In the genomic region with DNA sequence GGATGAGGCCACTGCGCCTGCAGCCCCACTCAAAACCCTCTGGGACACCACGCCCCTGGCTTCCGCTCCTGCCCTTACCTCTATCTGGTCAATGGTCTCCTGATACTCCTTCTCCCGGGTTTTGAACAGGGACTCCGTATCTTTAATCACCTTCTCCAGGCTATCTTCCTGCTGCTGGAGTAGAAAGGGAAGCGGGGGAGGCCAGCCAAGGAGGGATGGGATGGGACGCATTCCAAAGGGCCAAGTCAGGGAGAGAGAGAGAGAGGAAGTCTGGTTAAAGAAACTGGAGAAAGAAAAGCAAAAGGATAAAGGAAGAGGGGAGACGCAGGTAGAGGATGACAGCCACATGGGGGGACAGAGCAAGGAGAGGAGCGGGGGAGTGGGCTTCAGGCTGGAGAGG, we compare ENCODE assay signal across 9 cellular contexts. TPM values are rescaled to one million over a fixed set of nuclear protein-coding genes. Genes with fewer than 3 reads are reported as not detected.
DNase-seq lines count a peak whose midpoint lies in the region; ATAC-seq and TF ChIP-seq lines count a peak whose summit lies in the region.
"Had no signal": no experiment of that assay in that cellular context is flagged by ENCODE, and none has a peak within 500 bp of the region (broad histone marks: within the 10 kb centered on the region; RNA-seq: fewer than 3 reads in every experiment).

No MANE protein-coding gene starts in this region.

- peaks cover 29% of the 10 kb centered on the region for H3K36me3 Mint-ChIP-seq in MCF 10A (ENCODE audit: insufficient read depth, unreplicated experiment)

- no peaks in the 10 kb centered on the region for H3K9me3 Mint-ChIP-seq in MCF 10A (ENCODE audit: unreplicated experiment)

- WGBS in mesodermal cell (ENCODE audit: insufficient coverage in 2 of 2), 2 experiments, result 74 to 81% methylated on average over 4 to 6 of the region's 9 CpGs

- DNase-seq in MCF 10A (ENCODE audit: unreplicated experiment) (peak; percentile 67), breast epithelium (ENCODE audit: low spot score in 2 of 2) (no peak), vagina (ENCODE audit: extremely low spot score in 2 of 2) (no peak), A673 (ENCODE audit: low spot score) (no peak)

- TF ChIP-seq POLR2A in breast epithelium (IDR thresholded peaks at IDR 0.05), result no peak
- no peak for TF ChIP-seq POLR2A in vagina (IDR thresholded peaks at IDR 0.05)

- ATAC-seq in HG02763 (IDR thresholded peaks at IDR 0.05; ENCODE audit: unreplicated experiment), result no peak
- no peak for ATAC-seq in GM18511 (IDR thresholded peaks at IDR 0.05; ENCODE audit: unreplicated experiment)
- ATAC-seq: mucosa of descending colon had no signal

- H3K27ac Mint-ChIP-seq in MCF 10A (ENCODE audit: low read depth, unreplicated experiment), result no peak overlapping the region

- H3K4me3 Mint-ChIP-seq in MCF 10A (ENCODE audit: unreplicated experiment), result no peak overlapping the region

- H3K9me3 ChIP-seq in breast epithelium (no peaks in the 10 kb centered on the region), mesodermal cell (ENCODE audit: control insufficient read depth, low read length) (no peaks in the 10 kb centered on the region), vagina (no peaks in the 10 kb centered on the region), A673 (ENCODE audit: low read depth, low read length, poor library complexity, severe bottlenecking) (no peaks in the 10 kb centered on the region)
- H3K9me3 ChIP-seq: mucosa of descending colon had no signal

- BruUV-seq in MCF 10A (replicated peaks; lab: Mats Ljungman, UMichigan) (no TSS peak), A673 (replicated peaks; lab: Mats Ljungman, UMichigan) (no TSS peak)

- POLR2A ChIA-PET in MCF 10A (lab: Yijun Ruan, JAX) (interaction anchor here (0.7 to 1.1 kb wide), 3 partner anchors 12 to 78 kb away, joined by 3 to 5 read pairs (median 4); partner anchors contain the start of genes GAPDH and VAMP1), A673 (lab: Charles Lee; ENCODE audit: low non-redundant PET) (no interaction called here)

- CTCF ChIA-PET in MCF 10A (lab: Yijun Ruan, JAX) (interaction anchor here (2.0 kb wide), 1 partner anchor 15 kb away, joined by 13 read pairs; no protein-coding TSS in a partner anchor), A673 (lab: Charles Lee) (no interaction called here)

- intact Hi-C loops in MCF 10A (cut with micrococcal nuclease), result no loop called here
- intact Hi-C loops in breast epithelium (cut with DNase I; ENCODE audit: low total_unique reads), result no loop called here
- intact Hi-C loops in vagina (cut with DNase I), result no loop called here
- intact Hi-C loops in A673 (cut with micrococcal nuclease; ENCODE audit: unreplicated experiment), result no loop called here

- peaks cover 29% of the 10 kb centered on the region for H3K4me1 Mint-ChIP-seq in MCF 10A (ENCODE audit: insufficient read depth, unreplicated experiment)

- H3K4me1 ChIP-seq in breast epithelium, result peaks cover 14 to 22% of the 10 kb centered on the region in 2 donors
- peaks cover 48% of the 10 kb centered on the region for H3K4me1 ChIP-seq in mesodermal cell (ENCODE audit: control insufficient read depth, insufficient read depth, low read length, poor library complexity, severe bottlenecking)
- peaks cover 51% of the 10 kb centered on the region for H3K4me1 ChIP-seq in vagina
- peaks cover 16% of the 10 kb centered on the region for H3K4me1 ChIP-seq in A673 (ENCODE audit: insufficient read depth, low read length, poor library complexity, severe bottlenecking)

- H3K27me3 ChIP-seq in breast epithelium (no peaks in the 10 kb centered on the region), vagina (no peaks in the 10 kb centered on the region), A673 (replicated peaks; ENCODE audit: insufficient read depth, low read depth, low read length, poor library complexity) (no peaks in the 10 kb centered on the region)

- H3K36me3 ChIP-seq in breast epithelium (no peaks in the 10 kb centered on the region), mesodermal cell (ENCODE audit: control insufficient read depth, insufficient read depth, low read length) (peaks cover 76% of the 10 kb centered on the region), vagina (peaks cover 0 to 18% of the 10 kb centered on the region in 2 donors), A673 (ENCODE audit: insufficient read depth, low read length, poor library complexity, severe bottlenecking) (peaks cover 17% of the 10 kb centered on the region)

- H3K27me3 Mint-ChIP-seq in MCF 10A (ENCODE audit: insufficient read depth, unreplicated experiment), result no peaks in the 10 kb centered on the region

- no peak for TF ChIP-seq CTCF in MCF 10A (IDR thresholded peaks at IDR 0.05; ENCODE audit: unreplicated experiment)
- no peak for TF ChIP-seq CTCF in breast epithelium (IDR thresholded peaks at IDR 0.05)
- no peak for TF ChIP-seq CTCF in vagina (IDR thresholded peaks at IDR 0.05)
- no peak for TF ChIP-seq CTCF in A673 (conservative IDR thresholded peaks at IDR 0.05; ENCODE audit: low read depth, low read length)

- H3K27ac ChIP-seq in breast epithelium, result peak overlapping the region in 1 of 2 donors; percentile 57
- peak overlapping the region; percentile 89 for H3K27ac ChIP-seq in cingulate gyrus (ENCODE audit: low read depth, low read length)
- peak overlapping the region; percentile 65 for H3K27ac ChIP-seq in mesodermal cell (ENCODE audit: low read depth, low read length, severe bottlenecking)
- peak overlapping the region; percentile 86 for H3K27ac ChIP-seq in vagina
- H3K27ac ChIP-seq in A673 (ENCODE audit: low read depth, low read length, poor library complexity, severe bottlenecking), result no peak overlapping the region

- H3K4me3 ChIP-seq in breast epithelium (no peak overlapping the region), mesodermal cell (ENCODE audit: extremely low read depth, insufficient read depth, low read length, poor library complexity, severe bottlenecking) (no peak overlapping the region), vagina (peak overlapping the region in 1 of 2 donors; percentile 16), A673 (ENCODE audit: low read depth, low read length, poor library complexity, severe bottlenecking) (no peak overlapping the region)
- H3K4me3 ChIP-seq: mucosa of descending colon had no signal

RNA-seq across cellular contexts. Expression of gene IFFO1, which starts 7.9 kb away (rescaled TPM):
- total RNA-seq in MCF 10A (2022) (0.49 and 1.1 TPM in 2 replicates), breast epithelium (10 to 100 TPM in 2 of 3 donors, 1 to 10 TPM in 1; 7.2 to 22.4 (median 15.7) TPM), vagina (21.1 TPM), A673 (2021) (16.0 and 16.9 TPM in 2 replicates)
- polyA plus RNA-seq in mesodermal cell (2013, experiment 1 of 2), result 17.7 TPM
- polyA plus RNA-seq in mesodermal cell (2013, experiment 2 of 2), result 14.3 TPM

RNA-seq across cellular contexts. Expression of gene GAPDH, which starts 13.7 kb away (rescaled TPM):
- total RNA-seq in MCF 10A (2022), result 2,995 and 4,097 TPM in 2 replicates
- total RNA-seq in breast epithelium, result 1,000 to 10,000 TPM; 1,134 to 1,818 (median 1,628) TPM
- 4,059 TPM for polyA plus RNA-seq in mesodermal cell (2013, experiment 1 of 2)
- polyA plus RNA-seq in mesodermal cell (2013, experiment 2 of 2), result 3,444 TPM
- total RNA-seq in vagina, result 2,297 TPM
- total RNA-seq in A673 (2021), result 5,579 and 5,657 TPM in 2 replicates

RNA-seq across cellular contexts. Expression of gene NOP2, which starts 20.1 kb away (rescaled TPM):
- total RNA-seq in MCF 10A (2022) (97.1 and 108 TPM in 2 replicates), breast epithelium (10 to 100 TPM; 30.6 to 37.6 (median 31.5) TPM), vagina (43.0 TPM), A673 (2021) (131 and 177 TPM in 2 replicates)
- 34.8 TPM for polyA plus RNA-seq in mesodermal cell (2013, experiment 1 of 2)
- 34.5 TPM for polyA plus RNA-seq in mesodermal cell (2013, experiment 2 of 2)

RNA-seq across cellular contexts. Expression of gene NCAPD2, which starts 54.1 kb away (rescaled TPM):
- 31.9 and 52.0 TPM in 2 replicates for total RNA-seq in MCF 10A (2022)
- total RNA-seq in breast epithelium, result 10 to 100 TPM; 21.6 to 66.7 (median 53.9) TPM
- polyA plus RNA-seq in mesodermal cell (2013, experiment 1 of 2), result 98.3 TPM
- 88.4 TPM for polyA plus RNA-seq in mesodermal cell (2013, experiment 2 of 2)
- total RNA-seq in vagina, result 25.5 TPM
- total RNA-seq in A673 (2021), result 125 and 128 TPM in 2 replicates

RNA-seq across cellular contexts. Expression of gene MRPL51, which starts 54.9 kb away (rescaled TPM):
- total RNA-seq in MCF 10A (2022) (230 and 314 TPM in 2 replicates), breast epithelium (10 to 100 TPM; 58.5 to 72.1 (median 62.4) TPM), vagina (23.1 TPM), A673 (2021) (378 and 401 TPM in 2 replicates)
- 259 TPM for polyA plus RNA-seq in mesodermal cell (2013, experiment 1 of 2)
- 255 TPM for polyA plus RNA-seq in mesodermal cell (2013, experiment 2 of 2)
